Comparison of ENCODE assay signal across 8 cellular contexts in genomic region chr5:88675758-88676636, GRCh38.
DNase-seq lines count a peak whose midpoint lies in the region; ATAC-seq and TF ChIP-seq lines count a peak whose summit lies in the region.

No MANE protein-coding gene starts in this region.

- peak overlapping the region; percentile 23 to 28 for H3K4me3 ChIP-seq in foreskin fibroblast (ENCODE audit: low read depth in 1 of 2, low read length in 2 of 2)

- CTCF ChIA-PET in activated CD4-positive, alpha-beta T cell treated with anti-CD3 and anti-CD28 coated beads for 36 hours (lab: Charles Lee): interaction anchor here (0.6 to 1.6 kb wide), 6 partner anchors 9 to 895 kb away, joined by 3 to 9 read pairs (median 4); no protein-coding TSS in a partner anchor
- CTCF ChIA-PET in HEK293T (lab: Yijun Ruan, JAX): interaction anchor here (0.6 to 0.9 kb wide), 3 partner anchors 72 to 895 kb away, joined by 3 to 5 read pairs (median 3); no protein-coding TSS in a partner anchor

- no peaks in the 10 kb centered on the region for H3K9me3 Mint-ChIP-seq in activated CD4-positive, alpha-beta T cell treated with anti-CD3 and anti-CD28 coated beads for 36 hours (ENCODE audit: low read depth)

- no peak for TF ChIP-seq CTCF in foreskin fibroblast (IDR thresholded peaks at IDR 0.05; ENCODE audit: low read depth, low read length)

- H3K27me3 Mint-ChIP-seq in activated CD4-positive, alpha-beta T cell treated with anti-CD3 and anti-CD28 coated beads for 36 hours: peaks cover 75% of the 10 kb centered on the region

- H3K4me3 Mint-ChIP-seq in activated CD4-positive, alpha-beta T cell treated with anti-CD3 and anti-CD28 coated beads for 36 hours: peak overlapping the region; percentile 65

- peak; percentile 52 for DNase-seq in activated CD4-positive, alpha-beta T cell treated with anti-CD3 and anti-CD28 coated beads for 36 hours
- DNase-seq in activated CD4-positive, alpha-beta T cell treated with anti-CD3 and anti-CD28 coated beads for 48 hours: no peak
- DNase-seq in HEK293T (ENCODE audit: extremely low spot score): peak; percentile 68
- DNase-seq in NCI-H1417 treated with DMSO at 0.1 percent for 48 hours (lab: John Stamatoyannopoulos, UW): peak; percentile 43
- peak; percentile 54 for DNase-seq in UCSD-AML1 (lab: John Stamatoyannopoulos, UW; ENCODE audit: unreplicated experiment)
- peak; percentile 43 to 71 for DNase-seq in foreskin fibroblast
- peak; percentile 78 for DNase-seq in occipital lobe (lab: John Stamatoyannopoulos, UW)

- peaks cover 10% of the 10 kb centered on the region for H3K36me3 Mint-ChIP-seq in activated CD4-positive, alpha-beta T cell treated with anti-CD3 and anti-CD28 coated beads for 36 hours (ENCODE audit: low read depth)

- POLR2A ChIA-PET in activated CD4-positive, alpha-beta T cell treated with anti-CD3 and anti-CD28 coated beads for 36 hours (lab: Charles Lee): no interaction called here
- POLR2A ChIA-PET in HEK293T (lab: Yijun Ruan, JAX): interaction anchor here (0.7 to 3.3 kb wide), 26 partner anchors 8 to 894 kb away, joined by 3 to 68 read pairs (median 4); no protein-coding TSS in a partner anchor

- peaks cover 30% of the 10 kb centered on the region for H3K4me1 Mint-ChIP-seq in activated CD4-positive, alpha-beta T cell treated with anti-CD3 and anti-CD28 coated beads for 36 hours

- intact Hi-C loops in activated CD4-positive, alpha-beta T cell treated with anti-CD3 and anti-CD28 coated beads for 36 hours (cut with DNase I, micrococcal nuclease): loop anchor here (1.0 to 5.0 kb wide), 5 partner anchors 9 to 534 kb away; no protein-coding TSS in a partner anchor

- peak overlapping the region; percentile 47 for H3K27ac Mint-ChIP-seq in activated CD4-positive, alpha-beta T cell treated with anti-CD3 and anti-CD28 coated beads for 36 hours

- ATAC-seq in activated CD4-positive, alpha-beta T cell treated with anti-CD3 and anti-CD28 coated beads for 36 hours: peak; percentile 21
- no peak for ATAC-seq in activated CD4-positive, CD25-positive, alpha-beta regulatory T cell treated with anti-CD3 and anti-CD28 coated beads, Interleukin-2, amount 50 U/mL, for 24 hours

TF ChIP-seq in HEK293T, 16 proteins besides CTCF, POLR2A, EP300 and RAD21:
- TF ChIP-seq FOXK2 (IDR thresholded peaks at IDR 0.05) (no peak), SUZ12 (IDR thresholded peaks at IDR 0.05) (no peak), FOXM1 (IDR thresholded peaks at IDR 0.05; ENCODE audit: borderline replicate concordance) (no peak), NFRKB (IDR thresholded peaks at IDR 0.05) (no peak), ARNT (IDR thresholded peaks at IDR 0.05) (0 out of 2 replicates have a peak, but pooled peaks have one; percentile 28), TARDBP (IDR thresholded peaks at IDR 0.05) (no peak), L3MBTL2 (conservative IDR thresholded peaks at IDR 0.05) (no peak; the same call in 1 of the 2 replicates), FOXA1 (IDR thresholded peaks at IDR 0.05) (no peak), BHLHE40 (IDR thresholded peaks at IDR 0.05; ENCODE audit: borderline replicate concordance) (no peak), SP1 (IDR thresholded peaks at IDR 0.05) (no peak), HDGF (IDR thresholded peaks at IDR 0.05; ENCODE audit: borderline replicate concordance) (no peak), LEF1 (IDR thresholded peaks at IDR 0.05; ENCODE audit: borderline replicate concordance) (no peak), CTBP1 (IDR thresholded peaks at IDR 0.05; ENCODE audit: borderline replicate concordance) (0 out of 2 replicates have a peak, but pooled peaks have one; percentile 26), ELF4 (IDR thresholded peaks at IDR 0.05) (no peak), PKNOX1 (IDR thresholded peaks at IDR 0.05) (peak; percentile 13; the same call in 1 of the 2 replicates)
TF ChIP-seq in HEK293T: peak in this region for 3.
